In the genomic region with DNA sequence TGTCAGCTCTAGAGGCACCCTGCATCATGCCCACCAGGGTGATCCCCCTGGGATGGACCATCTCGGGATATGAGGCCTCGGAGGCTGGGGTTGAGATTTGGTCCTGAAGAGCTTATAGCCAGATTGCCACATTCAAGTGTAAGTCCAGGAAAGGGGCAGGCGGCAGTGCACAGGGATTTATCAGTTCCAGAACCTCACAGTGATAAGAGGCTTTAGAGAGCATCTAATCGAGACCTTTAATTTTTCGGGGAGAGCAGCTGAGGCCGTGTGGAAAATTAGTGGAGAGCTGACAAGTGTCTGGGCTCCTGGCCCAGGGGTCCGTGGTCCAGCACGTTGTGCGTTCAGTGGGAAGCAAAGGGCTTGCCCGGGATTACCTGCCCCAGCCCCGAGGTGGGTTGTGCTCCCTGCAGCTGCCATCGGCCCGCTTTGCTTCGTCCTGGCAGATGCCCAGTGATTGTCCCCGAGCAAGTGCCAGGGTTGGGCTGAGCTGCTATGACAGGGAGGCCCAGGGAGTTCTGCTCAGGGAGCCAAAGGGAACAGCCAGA, we compare ENCODE assay signal across 12 cellular contexts. TPM values are rescaled to one million over a fixed set of nuclear protein-coding genes. Genes with fewer than 3 reads are reported as not detected.
DNase-seq lines count a peak whose midpoint lies in the region; ATAC-seq and TF ChIP-seq lines count a peak whose summit lies in the region.
"Had no signal": no experiment of that assay in that cellular context is flagged by ENCODE, and none has a peak within 500 bp of the region (broad histone marks: within the 10 kb centered on the region; RNA-seq: fewer than 3 reads in every experiment).

No MANE protein-coding gene starts in this region.

- H3K4me1 ChIP-seq in right cardiac atrium (ENCODE audit: control insufficient read depth, insufficient read depth, low read length), result peaks cover 3% of the 10 kb centered on the region
- peaks cover 19% of the 10 kb centered on the region for H3K4me1 ChIP-seq in hepatocyte (ENCODE audit: insufficient read depth)
- H3K4me1 ChIP-seq in tibial artery, result peaks cover 0 to 23% (median 11%) of the 10 kb centered on the region in 4 donors
- H3K4me1 ChIP-seq: breast epithelium, foreskin keratinocyte had no signal

- no peaks in the 10 kb centered on the region for H3K27me3 ChIP-seq in right cardiac atrium (ENCODE audit: control insufficient read depth, insufficient read depth)
- H3K27me3 ChIP-seq in hepatocyte, result no peaks in the 10 kb centered on the region
- H3K27me3 ChIP-seq in tibial artery, result no peaks in the 10 kb centered on the region
- H3K27me3 ChIP-seq: breast epithelium had no signal

- DNase-seq in right cardiac atrium, result peak in 1 of 3 donors; percentile 62
- DNase-seq in cardiac septum (ENCODE audit: low spot score), result no peak
- peak; percentile 84 for DNase-seq in NCI-H82 (lab: John Stamatoyannopoulos, UW)
- DNase-seq in hepatocyte (ENCODE audit: low spot score), result no peak
- DNase-seq in tibial artery, result peak; percentile 19 to 62
- no peak for DNase-seq in activated T-helper 2 cell treated with anti-CD3 and anti-CD28 coated beads, Interferon-gamma antibody, Interleukin-2, Interleukin-4, amounts not matched to agents 10 μg/mL and 5 μg/mL and 100 μg/mL, durations not matched to agents 14 hours and 24 hours and 36 hours (ENCODE audit: low spot score)
- no peak for DNase-seq in activated CD4-positive, alpha-beta memory T cell treated with anti-CD3 and anti-CD28 coated beads, Interleukin-2, amount 10 ng/mL, durations not matched to agents 7 days and 5 days
- DNase-seq: activated naive CD4-positive, alpha-beta T cell treated with anti-CD3 and anti-CD28 coated beads for 36 hours; foreskin keratinocyte had no signal

- H3K9me3 ChIP-seq in right cardiac atrium (ENCODE audit: control insufficient read depth, low read length) (no peaks in the 10 kb centered on the region), hepatocyte (ENCODE audit: low read depth) (no peaks in the 10 kb centered on the region), tibial artery (no peaks in the 10 kb centered on the region)
- H3K9me3 ChIP-seq: breast epithelium had no signal

- H3K36me3 ChIP-seq in hepatocyte (replicated peaks; ENCODE audit: insufficient read depth, low read depth) (no peaks in the 10 kb centered on the region), tibial artery (peaks cover 7 to 26% (median 23%) of the 10 kb centered on the region in 3 donors)
- H3K36me3 ChIP-seq: breast epithelium had no signal

- H3K27ac ChIP-seq in right cardiac atrium (ENCODE audit: low read length) (no peak overlapping the region), hepatocyte (no peak overlapping the region), tibial artery (no peak overlapping the region)
- H3K27ac ChIP-seq: foreskin keratinocyte had no signal

- ATAC-seq in right cardiac atrium, result peak; percentile 23 to 32
- no peak for ATAC-seq in HG03469 (IDR thresholded peaks at IDR 0.05; ENCODE audit: unreplicated experiment)
- ATAC-seq: foreskin keratinocyte had no signal

- no peaks in the 10 kb centered on the region for H3K9me2 ChIP-seq in hepatocyte (replicated peaks; ENCODE audit: insufficient read depth)

- H3K9me3 Mint-ChIP-seq in activated T-helper 2 cell treated with anti-CD3 and anti-CD28 coated beads, Interferon-gamma antibody, Interleukin-2, Interleukin-4, amounts not matched to agents 10 μg/mL and 5 μg/mL and 100 μg/mL, durations not matched to agents 14 hours and 24 hours and 36 hours, result no peaks in the 10 kb centered on the region
- no peaks in the 10 kb centered on the region for H3K9me3 Mint-ChIP-seq in activated CD4-positive, alpha-beta memory T cell treated with anti-CD3 and anti-CD28 coated beads, Interleukin-2, amount 10 ng/mL, durations not matched to agents 7 days and 5 days
- H3K9me3 Mint-ChIP-seq: activated naive CD4-positive, alpha-beta T cell treated with anti-CD3 and anti-CD28 coated beads for 36 hours; mesothelial cell of epicardium had no signal

- H3K4me3 ChIP-seq in right cardiac atrium (ENCODE audit: low read length) (no peak overlapping the region), hepatocyte (no peak overlapping the region), tibial artery (no peak overlapping the region)
- H3K4me3 ChIP-seq: breast epithelium had no signal

- H3K79me2 ChIP-seq in hepatocyte, result no peaks in the 10 kb centered on the region

- CTCF ChIA-PET in activated CD4-positive, alpha-beta memory T cell treated with anti-CD3 and anti-CD28 coated beads, Interleukin-2, amount 10 ng/mL, durations not matched to agents 7 days and 5 days (lab: Charles Lee), result no interaction called here

- no peak for TF ChIP-seq CTCF in hepatocyte (IDR thresholded peaks at IDR 0.05; ENCODE audit: poor library complexity)
- TF ChIP-seq CTCF in tibial artery (IDR thresholded peaks at IDR 0.05), result no peak

- peaks cover under 1% of the 10 kb centered on the region for H3K4me1 Mint-ChIP-seq in activated T-helper 2 cell treated with anti-CD3 and anti-CD28 coated beads, Interferon-gamma antibody, Interleukin-2, Interleukin-4, amounts not matched to agents 10 μg/mL and 5 μg/mL and 100 μg/mL, durations not matched to agents 14 hours and 24 hours and 36 hours (ENCODE audit: low read depth)
- no peaks in the 10 kb centered on the region for H3K4me1 Mint-ChIP-seq in activated CD4-positive, alpha-beta memory T cell treated with anti-CD3 and anti-CD28 coated beads, Interleukin-2, amount 10 ng/mL, durations not matched to agents 7 days and 5 days

- POLR2A ChIA-PET in activated CD4-positive, alpha-beta memory T cell treated with anti-CD3 and anti-CD28 coated beads, Interleukin-2, amount 10 ng/mL, durations not matched to agents 7 days and 5 days (lab: Charles Lee), result no interaction called here

- no peak overlapping the region for H3K27ac Mint-ChIP-seq in activated T-helper 2 cell treated with anti-CD3 and anti-CD28 coated beads, Interferon-gamma antibody, Interleukin-2, Interleukin-4, amounts not matched to agents 10 μg/mL and 5 μg/mL and 100 μg/mL, durations not matched to agents 14 hours and 24 hours and 36 hours
- no peak overlapping the region for H3K27ac Mint-ChIP-seq in activated CD4-positive, alpha-beta memory T cell treated with anti-CD3 and anti-CD28 coated beads, Interleukin-2, amount 10 ng/mL, durations not matched to agents 7 days and 5 days
- H3K27ac Mint-ChIP-seq: activated naive CD4-positive, alpha-beta T cell treated with anti-CD3 and anti-CD28 coated beads for 36 hours had no signal

- no peaks in the 10 kb centered on the region for H3K27me3 Mint-ChIP-seq in activated T-helper 2 cell treated with anti-CD3 and anti-CD28 coated beads, Interferon-gamma antibody, Interleukin-2, Interleukin-4, amounts not matched to agents 10 μg/mL and 5 μg/mL and 100 μg/mL, durations not matched to agents 14 hours and 24 hours and 36 hours (ENCODE audit: low read depth)
- H3K27me3 Mint-ChIP-seq in activated CD4-positive, alpha-beta memory T cell treated with anti-CD3 and anti-CD28 coated beads, Interleukin-2, amount 10 ng/mL, durations not matched to agents 7 days and 5 days, result no peaks in the 10 kb centered on the region

- H4K20me1 ChIP-seq in hepatocyte (ENCODE audit: insufficient read depth, poor library complexity, severe bottlenecking), result no peaks in the 10 kb centered on the region

- peak overlapping the region; percentile 48 for H3K4me2 ChIP-seq in hepatocyte

- H3K36me3 Mint-ChIP-seq in activated T-helper 2 cell treated with anti-CD3 and anti-CD28 coated beads, Interferon-gamma antibody, Interleukin-2, Interleukin-4, amounts not matched to agents 10 μg/mL and 5 μg/mL and 100 μg/mL, durations not matched to agents 14 hours and 24 hours and 36 hours (ENCODE audit: low read depth), result no peaks in the 10 kb centered on the region
- H3K36me3 Mint-ChIP-seq in activated CD4-positive, alpha-beta memory T cell treated with anti-CD3 and anti-CD28 coated beads, Interleukin-2, amount 10 ng/mL, durations not matched to agents 7 days and 5 days (ENCODE audit: low read depth), result no peaks in the 10 kb centered on the region

- no peak overlapping the region for H2AFZ ChIP-seq in hepatocyte

- intact Hi-C loops in right cardiac atrium (cut with DNase I) (loop anchor here in 1 of 4 donors (10.0 kb wide), 1 partner anchor 96 kb away; no protein-coding TSS in a partner anchor), cardiac septum (cut with DNase I) (no loop called here), tibial artery (cut with DNase I; ENCODE audit: low total_unique reads) (no loop called here)
- intact Hi-C loops in activated T-helper 2 cell treated with anti-CD3 and anti-CD28 coated beads, Interferon-gamma antibody, Interleukin-2, Interleukin-4, amounts not matched to agents 10 μg/mL and 5 μg/mL and 100 μg/mL, durations not matched to agents 14 hours and 24 hours and 36 hours (cut with micrococcal nuclease), result no loop called here

- 35% methylated on average over 15 of the region's 15 CpGs for WGBS in right cardiac atrium
- WGBS in hepatocyte (ENCODE audit: low lambda C conversion rate, missing lambda C conversion rate), result 79% methylated on average over 15 of the region's 15 CpGs

- no peak overlapping the region for H3K4me3 Mint-ChIP-seq in activated T-helper 2 cell treated with anti-CD3 and anti-CD28 coated beads, Interferon-gamma antibody, Interleukin-2, Interleukin-4, amounts not matched to agents 10 μg/mL and 5 μg/mL and 100 μg/mL, durations not matched to agents 14 hours and 24 hours and 36 hours (ENCODE audit: low read depth)
- no peak overlapping the region for H3K4me3 Mint-ChIP-seq in activated CD4-positive, alpha-beta memory T cell treated with anti-CD3 and anti-CD28 coated beads, Interleukin-2, amount 10 ng/mL, durations not matched to agents 7 days and 5 days
- H3K4me3 Mint-ChIP-seq: activated naive CD4-positive, alpha-beta T cell treated with anti-CD3 and anti-CD28 coated beads for 36 hours; mesothelial cell of epicardium had no signal

RNA-seq across cellular contexts. Expression of a gene that starts 52.1 kb away (rescaled TPM):
- total RNA-seq in right cardiac atrium, result 1 to 10 TPM; 3.7 to 5.3 (median 4.7) TPM
- 2.9 TPM for polyA plus RNA-seq in right cardiac atrium
- 18.9 TPM for total RNA-seq in cardiac septum
- total RNA-seq in hepatocyte, result 16.3 and 17.0 TPM in 2 replicates
- polyA plus RNA-seq in hepatocyte, result 19.3 and 26.5 TPM in 2 replicates
- 1.1 and 1.6 TPM in 2 replicates for total RNA-seq in activated T-helper 2 cell treated with anti-CD3 and anti-CD28 coated beads, Interferon-gamma antibody, Interleukin-2, Interleukin-4, amounts not matched to agents 10 μg/mL and 5 μg/mL and 100 μg/mL, durations not matched to agents 14 hours and 24 hours and 36 hours
- total RNA-seq in activated CD4-positive, alpha-beta memory T cell treated with anti-CD3 and anti-CD28 coated beads, Interleukin-2, amount 10 ng/mL, durations not matched to agents 7 days and 5 days, result 1 to 10 TPM; 1.1 to 1.2 TPM

Comparison
In these comparisons a context has a peak if more than half of its experiments do, and no peak if none do; other contexts are left out.
1. DNase-seq: peak in NCI-H82 (single experiment) and tibial artery (2 of 2); none in cardiac septum (single experiment), hepatocyte (single experiment), activated T-helper 2 cell treated with anti-CD3 and anti-CD28 coated beads, Interferon-gamma antibody, Interleukin-2, Interleukin-4, amounts not matched to agents 10 μg/mL and 5 μg/mL and 100 μg/mL, durations not matched to agents 14 hours and 24 hours and 36 hours (single experiment) and activated CD4-positive, alpha-beta memory T cell treated with anti-CD3 and anti-CD28 coated beads, Interleukin-2, amount 10 ng/mL, durations not matched to agents 7 days and 5 days (single experiment).